17 cellular contexts compared by ENCODE assay signal in genomic region chr12:127191124-127191523, GRCh38.
DNase-seq lines count a peak whose midpoint lies in the region; ATAC-seq and TF ChIP-seq lines count a peak whose summit lies in the region.
"Had no signal": no experiment of that assay in that cellular context is flagged by ENCODE, and none has a peak within 500 bp of the region (broad histone marks: within the 10 kb centered on the region; RNA-seq: fewer than 3 reads in every experiment).

No MANE protein-coding gene starts in this region.

- ATAC-seq in activated CD4-positive, alpha-beta T cell treated with anti-CD3 and anti-CD28 coated beads for 36 hours, result no peak
- no peak for ATAC-seq in HG02678 (IDR thresholded peaks at IDR 0.05; ENCODE audit: unreplicated experiment)
- no peak for ATAC-seq in GM18498 (IDR thresholded peaks at IDR 0.05; ENCODE audit: unreplicated experiment)
- ATAC-seq: natural killer cell treated with Interleukin-12 subunit alpha and Interleukin-12 subunit beta and Interleukin-15 and Interleukin-18, amount 100 ng/mL, for 72 hours had no signal

- intact Hi-C loops in activated CD4-positive, alpha-beta T cell treated with anti-CD3 and anti-CD28 coated beads for 36 hours (cut with DNase I, micrococcal nuclease), result no loop called here

- CTCF ChIA-PET in activated CD4-positive, alpha-beta T cell treated with anti-CD3 and anti-CD28 coated beads for 36 hours (lab: Charles Lee), result no interaction called here

- H3K9me3 Mint-ChIP-seq in activated CD4-positive, alpha-beta T cell treated with anti-CD3 and anti-CD28 coated beads for 36 hours (ENCODE audit: low read depth), result no peaks in the 10 kb centered on the region
- H3K9me3 Mint-ChIP-seq: natural killer cell treated with Interleukin-12 subunit alpha and Interleukin-12 subunit beta and Interleukin-15 and Interleukin-18, amount 100 ng/mL, for 72 hours had no signal

- DNase-seq in AG08395 (ENCODE audit: low spot score) (peak; percentile 68), HS-5 (ENCODE audit: low read depth) (peak; percentile 82), cardiac fibroblast (ENCODE audit: low read depth in 2 of 2) (peak; percentile 11 to 79), iris pigment epithelial cell (ENCODE audit: low read depth) (peak; percentile 45), superior temporal gyrus (ENCODE audit: extremely low spot score) (no peak)
- no peak for DNase-seq in activated CD4-positive, alpha-beta T cell treated with anti-CD3 and anti-CD28 coated beads for 36 hours
- DNase-seq: activated effector memory CD4-positive, alpha-beta T cell treated with anti-CD3 and anti-CD28 coated beads, Interleukin-2, amount 50 U/mL, for 16 hours; anterior cingulate cortex; C1 segment of cervical spinal cord; dermis blood vessel endothelial cell; DMS153; NCI-H774; SW 1271 had no signal

- H3K36me3 Mint-ChIP-seq in activated CD4-positive, alpha-beta T cell treated with anti-CD3 and anti-CD28 coated beads for 36 hours (ENCODE audit: low read depth), result no peaks in the 10 kb centered on the region
- H3K36me3 Mint-ChIP-seq: memory B cell; natural killer cell treated with Interleukin-12 subunit alpha and Interleukin-12 subunit beta and Interleukin-15 and Interleukin-18, amount 100 ng/mL, for 72 hours had no signal

- no peak overlapping the region for H3K4me3 Mint-ChIP-seq in activated CD4-positive, alpha-beta T cell treated with anti-CD3 and anti-CD28 coated beads for 36 hours
- H3K4me3 Mint-ChIP-seq: memory B cell; natural killer cell treated with Interleukin-12 subunit alpha and Interleukin-12 subunit beta and Interleukin-15 and Interleukin-18, amount 100 ng/mL, for 72 hours had no signal

- H3K4me1 Mint-ChIP-seq in activated CD4-positive, alpha-beta T cell treated with anti-CD3 and anti-CD28 coated beads for 36 hours, result no peaks in the 10 kb centered on the region
- H3K4me1 Mint-ChIP-seq: memory B cell had no signal

- TF ChIP-seq CTCF in cardiac fibroblast (IDR thresholded peaks at IDR 0.05; ENCODE audit: low read depth, low read length), result no peak

- no peak overlapping the region for H3K27ac Mint-ChIP-seq in activated CD4-positive, alpha-beta T cell treated with anti-CD3 and anti-CD28 coated beads for 36 hours
- H3K27ac Mint-ChIP-seq: memory B cell; natural killer cell treated with Interleukin-12 subunit alpha and Interleukin-12 subunit beta and Interleukin-15 and Interleukin-18, amount 100 ng/mL, for 72 hours had no signal

- POLR2A ChIA-PET in activated CD4-positive, alpha-beta T cell treated with anti-CD3 and anti-CD28 coated beads for 36 hours (lab: Charles Lee), result no interaction called here

- H3K27me3 Mint-ChIP-seq in activated CD4-positive, alpha-beta T cell treated with anti-CD3 and anti-CD28 coated beads for 36 hours, result peaks cover 2% of the 10 kb centered on the region
- H3K27me3 Mint-ChIP-seq: memory B cell; natural killer cell treated with Interleukin-12 subunit alpha and Interleukin-12 subunit beta and Interleukin-15 and Interleukin-18, amount 100 ng/mL, for 72 hours had no signal

- no peak overlapping the region for H3K4me3 ChIP-seq in cardiac fibroblast (replicated peaks in 1 of 2; ENCODE audit: low read depth in 2 of 2, low read length in 2 of 2)

Comparison
In these comparisons a context has a peak if more than half of its experiments do, and no peak if none do; other contexts are left out.
1. DNase-seq: peak in AG08395 (single experiment), HS-5 (single experiment), cardiac fibroblast (2 of 2) and iris pigment epithelial cell (single experiment); none in activated CD4-positive, alpha-beta T cell treated with anti-CD3 and anti-CD28 coated beads for 36 hours (single experiment) and superior temporal gyrus (single experiment).